Comparison of ENCODE assay signal across 19 cellular contexts in genomic region chr4:31204895-31205294, GRCh38.
DNase-seq lines count a peak whose midpoint lies in the region; ATAC-seq, FAIRE-seq and TF ChIP-seq lines count a peak whose summit lies in the region.
"Had no signal": no experiment of that assay in that cellular context is flagged by ENCODE, and none has a peak within 500 bp of the region (broad histone marks: within the 10 kb centered on the region; RNA-seq: fewer than 3 reads in every experiment).

No MANE protein-coding gene starts in this region.

- intact Hi-C loops in left cardiac atrium (cut with DNase I), result no loop called here

- TF ChIP-seq POLR2A in H54 (IDR thresholded peaks at IDR 0.05; ENCODE audit: low read depth, low read length), result no peak

- no peak overlapping the region for H3K4me3 ChIP-seq in fibroblast of the aortic adventitia (ENCODE audit: low read depth, low read length)
- H3K4me3 ChIP-seq: HAP-1 had no signal

- no peak for TF ChIP-seq CTCF in fibroblast of the aortic adventitia (IDR thresholded peaks at IDR 0.05; ENCODE audit: insufficient read depth, low read length)

- no peak for FAIRE-seq in H54 (lab: Jason Lieb, UNC)
- FAIRE-seq: A204.1, G401.6, GM12891, GM19239, H1, HepG2 had no signal

- peak; percentile 72 for DNase-seq in NCI-H82 (lab: John Stamatoyannopoulos, UW)
- DNase-seq in fibroblast of the aortic adventitia (ENCODE audit: low read depth), result peak; percentile 39
- DNase-seq in activated gamma-delta T cell treated with Interleukin-2 at 50 U/mL for 16 hours, result no peak
- DNase-seq in H54 (ENCODE audit: insufficient read length, low spot score), result no peak
- no peak for DNase-seq in left cardiac atrium
- DNase-seq: ACHN; CD4-positive, alpha-beta T cell; DMS 273 treated with DMSO at 0.1 percent for 48 hours; DMS53; HFFc6; KBM-7 had no signal

- ATAC-seq in SK-N-SH treated with all-trans-retinoic acid at 6 μM for 48 hours (no peak), left cardiac atrium (no peak)
- ATAC-seq: HepG2 had no signal

TF ChIP-seq in SK-N-SH treated with all-trans-retinoic acid at 6 μM for 48 hours, 23 proteins besides CTCF, POLR2A, EP300 and RAD21:
- no peak for TF ChIP-seq OSR1 (CRISPR knock-in tag; IDR thresholded peaks at IDR 0.05)
- peak; percentile 60; the same call in 1 of the 2 replicates for TF ChIP-seq TCF4 (CRISPR knock-in tag; IDR thresholded peaks at IDR 0.05; ENCODE audit: borderline replicate concordance)
- TF ChIP-seq TOX (CRISPR knock-in tag; IDR thresholded peaks at IDR 0.05; ENCODE audit: borderline replicate concordance), result no peak
- no peak for TF ChIP-seq ZNF565 (CRISPR knock-in tag; conservative IDR thresholded peaks at IDR 0.05; ENCODE audit: low read depth)
- no peak for TF ChIP-seq ESRRG (CRISPR knock-in tag; IDR thresholded peaks at IDR 0.05)
- TF ChIP-seq ISL1 (CRISPR knock-in tag; IDR thresholded peaks at IDR 0.05), result no peak
- no peak for TF ChIP-seq CSDC2 (CRISPR knock-in tag; IDR thresholded peaks at IDR 0.05)
- no peak for TF ChIP-seq BACH2 (CRISPR knock-in tag; IDR thresholded peaks at IDR 0.05; ENCODE audit: borderline replicate concordance)
- TF ChIP-seq TSHZ2 (CRISPR knock-in tag; IDR thresholded peaks at IDR 0.05), result 0 out of 2 replicates have a peak, but pooled peaks have one; percentile 35

Comparison
In these comparisons a context has a peak if more than half of its experiments do, and no peak if none do; other contexts are left out.
1. DNase-seq: peak in NCI-H82 (single experiment) and fibroblast of the aortic adventitia (single experiment); none in activated gamma-delta T cell treated with Interleukin-2 at 50 U/mL for 16 hours (single experiment), H54 (single experiment) and left cardiac atrium (single experiment).